ENCODE assay signal across 11 cellular contexts in genomic region chr3:177827517-177828249, GRCh38.
DNase-seq lines count a peak whose midpoint lies in the region; ATAC-seq, FAIRE-seq and TF ChIP-seq lines count a peak whose summit lies in the region.
"Had no signal": no experiment of that assay in that cellular context is flagged by ENCODE, and none has a peak within 500 bp of the region (broad histone marks: within the 10 kb centered on the region; RNA-seq: fewer than 3 reads in every experiment).

No MANE protein-coding gene starts in this region.

- H3K9me3 ChIP-seq in A549: no peaks in the 10 kb centered on the region

- POLR2A ChIA-PET in A549 (lab: Yijun Ruan, JAX): no interaction called here

- peak overlapping the region; percentile 64 for H3K4me2 ChIP-seq in A549

- H3K27ac ChIP-seq in A549: peak overlapping the region; percentile 72 to 89

- TF ChIP-seq CTCF in A549 (IDR thresholded peaks at IDR 0.05): no peak

- H3K4me3 ChIP-seq in A549: no peak overlapping the region

- TF ChIP-seq POLR2A in A549 (IDR thresholded peaks at IDR 0.05; ENCODE audit: low read length): no peak

- ATAC-seq in A549 (peak; percentile 63 to 69; a peak in 4 of 6 replicates), GM21447 (IDR thresholded peaks at IDR 0.05; ENCODE audit: unreplicated experiment) (peak; percentile 79), GM19324 (IDR thresholded peaks at IDR 0.05; ENCODE audit: low FRiP score, unreplicated experiment) (no peak)

- peak; percentile 10 to 70 for DNase-seq in A549 (ENCODE audit: low read depth in 1 of 2, low spot score in 1 of 2)
- peak; percentile 71 for DNase-seq in RPMI7951 (ENCODE audit: low read depth)
- peak; percentile 98 for DNase-seq in iris pigment epithelial cell (ENCODE audit: low read depth)
- DNase-seq in cerebellar nuclear complex (lab: John Stamatoyannopoulos, UW): no peak
- DNase-seq in activated CD4-positive, alpha-beta T cell treated with anti-CD3 and anti-CD28 coated beads, Interleukin-2, amount 50 U/mL, for 48 hours: no peak
- no peak for DNase-seq in NCI-H446 (lab: John Stamatoyannopoulos, UW)
- DNase-seq: activated naive CD8-positive, alpha-beta T cell treated with anti-CD3 and anti-CD28 coated beads, Interleukin-2, amount 10 ng/mL, durations not matched to agents 7 days and 5 days; substantia nigra had no signal

- peak; percentile 19 to 54; a peak in 4 of 5 replicates for TF ChIP-seq RAD21 in A549 (conservative IDR thresholded peaks at IDR 0.05 in 1 of 2, IDR thresholded peaks at IDR 0.05 in 1 of 2)

- CTCF ChIA-PET in A549 (lab: Yijun Ruan, JAX): interaction anchor here (0.6 to 1.6 kb wide), 3 partner anchors 9 to 851 kb away, joined by 3 to 4 read pairs (median 3); no protein-coding TSS in a partner anchor

- H3K4me1 ChIP-seq in A549: peaks cover 64% of the 10 kb centered on the region

- WGBS in A549 (ENCODE audit: missing lambda C conversion rate): 15% methylated on average over 6 of the region's 6 CpGs

- peak; percentile 85; a peak in 3 of 5 replicates for TF ChIP-seq EP300 in A549 (IDR thresholded peaks at IDR 0.05)

- FAIRE-seq in A549 (lab: Jason Lieb, UNC): no peak
- FAIRE-seq: D721Med had no signal

TF ChIP-seq in A549, 52 proteins besides CTCF, POLR2A, EP300 and RAD21:
- TF ChIP-seq HMGXB4 (CRISPR knock-in tag; IDR thresholded peaks at IDR 0.05; ENCODE audit: borderline replicate concordance): no peak
- TF ChIP-seq GATA3 (IDR thresholded peaks at IDR 0.05; ENCODE audit: borderline replicate concordance): peak; percentile 92
- TF ChIP-seq PBX3 (IDR thresholded peaks at IDR 0.05): no peak
- TF ChIP-seq MAX (IDR thresholded peaks at IDR 0.05): peak; percentile 52; the same call in 1 of the 2 replicates
- no peak for TF ChIP-seq HDAC2 (IDR thresholded peaks at IDR 0.05)
- no peak for TF ChIP-seq ZC3H11A (IDR thresholded peaks at IDR 0.05)
- TF ChIP-seq HES2 (IDR thresholded peaks at IDR 0.05): peak; percentile 45; the same call in 1 of the 2 replicates
- no peak for TF ChIP-seq TP53 (CRISPR knock-in tag; IDR thresholded peaks at IDR 0.05)
- TF ChIP-seq FOSL2 (IDR thresholded peaks at IDR 0.05): peak; percentile 74
- peak; percentile 96 for TF ChIP-seq FOSL2 (CRISPR knock-in tag; IDR thresholded peaks at IDR 0.05)
- no peak for TF ChIP-seq E2F6 (IDR thresholded peaks at IDR 0.05; ENCODE audit: borderline replicate concordance, low read depth)
- TF ChIP-seq POLR2AphosphoS2 (conservative IDR thresholded peaks at IDR 0.05; ENCODE audit: low read length): no peak
- TF ChIP-seq RNF2 (IDR thresholded peaks at IDR 0.05; ENCODE audit: borderline replicate concordance, low read depth): no peak
- TF ChIP-seq KDM1A (IDR thresholded peaks at IDR 0.05; ENCODE audit: low read depth): 0 out of 2 replicates have a peak, but pooled peaks have one; percentile 33
- no peak for TF ChIP-seq HOXB5 (CRISPR knock-in tag; IDR thresholded peaks at IDR 0.05)
- peak; percentile 65 to 76; a peak in 2 of 5 replicates for TF ChIP-seq JUN (IDR thresholded peaks at IDR 0.05)
- TF ChIP-seq JUNB (IDR thresholded peaks at IDR 0.05): peak; percentile 85
- peak; percentile 80 to 91 for TF ChIP-seq CEBPB (IDR thresholded peaks at IDR 0.05)
- TF ChIP-seq MAZ (IDR thresholded peaks at IDR 0.05; ENCODE audit: borderline replicate concordance, low read depth, low read length): no peak
- no peak for TF ChIP-seq ZFP36 (IDR thresholded peaks at IDR 0.05; ENCODE audit: borderline replicate concordance, partially characterized antibody)
- TF ChIP-seq MYC (IDR thresholded peaks at IDR 0.05; ENCODE audit: borderline replicate concordance, low read length): no peak
- TF ChIP-seq NR3C1 (IDR thresholded peaks at IDR 0.05): no peak
- TF ChIP-seq SMC3 (IDR thresholded peaks at IDR 0.05): peak; percentile 39; the same call in 2 of the 3 replicates
- TF ChIP-seq, protein P1, sequence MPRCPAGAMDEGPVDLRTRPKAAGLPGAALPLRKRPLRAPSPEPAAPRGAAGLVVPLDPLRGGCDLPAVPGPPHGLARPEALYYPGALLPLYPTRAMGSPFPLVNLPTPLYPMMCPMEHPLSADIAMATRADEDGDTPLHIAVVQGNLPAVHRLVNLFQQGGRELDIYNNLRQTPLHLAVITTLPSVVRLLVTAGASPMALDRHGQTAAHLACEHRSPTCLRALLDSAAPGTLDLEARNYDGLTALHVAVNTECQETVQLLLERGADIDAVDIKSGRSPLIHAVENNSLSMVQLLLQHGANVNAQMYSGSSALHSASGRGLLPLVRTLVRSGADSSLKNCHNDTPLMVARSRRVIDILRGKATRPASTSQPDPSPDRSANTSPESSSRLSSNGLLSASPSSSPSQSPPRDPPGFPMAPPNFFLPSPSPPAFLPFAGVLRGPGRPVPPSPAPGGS (IDR thresholded peaks at IDR 0.05): peak; percentile 72; the same call in 2 of the 3 replicates
- TF ChIP-seq RFX5 (IDR thresholded peaks at IDR 0.05): peak; percentile 58; the same call in 1 of the 2 replicates
- TF ChIP-seq, protein P2, sequence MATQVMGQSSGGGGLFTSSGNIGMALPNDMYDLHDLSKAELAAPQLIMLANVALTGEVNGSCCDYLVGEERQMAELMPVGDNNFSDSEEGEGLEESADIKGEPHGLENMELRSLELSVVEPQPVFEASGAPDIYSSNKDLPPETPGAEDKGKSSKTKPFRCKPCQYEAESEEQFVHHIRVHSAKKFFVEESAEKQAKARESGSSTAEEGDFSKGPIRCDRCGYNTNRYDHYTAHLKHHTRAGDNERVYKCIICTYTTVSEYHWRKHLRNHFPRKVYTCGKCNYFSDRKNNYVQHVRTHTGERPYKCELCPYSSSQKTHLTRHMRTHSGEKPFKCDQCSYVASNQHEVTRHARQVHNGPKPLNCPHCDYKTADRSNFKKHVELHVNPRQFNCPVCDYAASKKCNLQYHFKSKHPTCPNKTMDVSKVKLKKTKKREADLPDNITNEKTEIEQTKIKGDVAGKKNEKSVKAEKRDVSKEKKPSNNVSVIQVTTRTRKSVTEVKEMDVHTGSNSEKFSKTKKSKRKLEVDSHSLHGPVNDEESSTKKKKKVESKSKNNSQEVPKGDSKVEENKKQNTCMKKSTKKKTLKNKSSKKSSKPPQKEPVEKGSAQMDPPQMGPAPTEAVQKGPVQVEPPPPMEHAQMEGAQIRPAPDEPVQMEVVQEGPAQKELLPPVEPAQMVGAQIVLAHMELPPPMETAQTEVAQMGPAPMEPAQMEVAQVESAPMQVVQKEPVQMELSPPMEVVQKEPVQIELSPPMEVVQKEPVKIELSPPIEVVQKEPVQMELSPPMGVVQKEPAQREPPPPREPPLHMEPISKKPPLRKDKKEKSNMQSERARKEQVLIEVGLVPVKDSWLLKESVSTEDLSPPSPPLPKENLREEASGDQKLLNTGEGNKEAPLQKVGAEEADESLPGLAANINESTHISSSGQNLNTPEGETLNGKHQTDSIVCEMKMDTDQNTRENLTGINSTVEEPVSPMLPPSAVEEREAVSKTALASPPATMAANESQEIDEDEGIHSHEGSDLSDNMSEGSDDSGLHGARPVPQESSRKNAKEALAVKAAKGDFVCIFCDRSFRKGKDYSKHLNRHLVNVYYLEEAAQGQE (IDR thresholded peaks at IDR 0.05): no peak
- TF ChIP-seq ZNF302 (CRISPR knock-in tag; IDR thresholded peaks at IDR 0.05): no peak
- no peak for TF ChIP-seq HOXA7 (CRISPR knock-in tag; IDR thresholded peaks at IDR 0.05)
TF ChIP-seq in A549: peak in this region for 11.

Comparison
In these comparisons a context has a peak if more than half of its experiments do, and no peak if none do; other contexts are left out.
1. DNase-seq: peak in A549 (2 of 2), RPMI7951 (single experiment) and iris pigment epithelial cell (single experiment); none in cerebellar nuclear complex (0 of 2), activated CD4-positive, alpha-beta T cell treated with anti-CD3 and anti-CD28 coated beads, Interleukin-2, amount 50 U/mL, for 48 hours (0 of 2) and NCI-H446 (0 of 2).